1 cellular context compared by ENCODE assay signal in genomic region chrX:88604433-88605221, GRCh38.
TF ChIP-seq lines count a peak whose summit lies in the region.

No MANE protein-coding gene starts in this region.

TF ChIP-seq in HepG2, 621 proteins besides CTCF, POLR2A, EP300 and RAD21 (continued from another document and continues in another):
- TF ChIP-seq CREM (IDR thresholded peaks at IDR 0.05) (peak; percentile 86), CREM (CRISPR knock-in tag; IDR thresholded peaks at IDR 0.05) (no peak), FOXP1 (IDR thresholded peaks at IDR 0.05) (peak; percentile 77), FOXP1 (CRISPR knock-in tag; IDR thresholded peaks at IDR 0.05) (peak; percentile 91), FLYWCH1 (CRISPR knock-in tag; IDR thresholded peaks at IDR 0.05) (no peak), FOXA3 (CRISPR knock-in tag; IDR thresholded peaks at IDR 0.05) (peak; percentile 97), NCOA2 (CRISPR knock-in tag; IDR thresholded peaks at IDR 0.05) (peak; percentile 98), TFAP4 (IDR thresholded peaks at IDR 0.05; ENCODE audit: borderline replicate concordance, low read depth) (peak; percentile 100), ZNF205 (CRISPR knock-in tag; IDR thresholded peaks at IDR 0.05) (0 out of 2 replicates have a peak, but pooled peaks have one; percentile 57), TRIM22 (IDR thresholded peaks at IDR 0.05) (no peak), ZNF670 (CRISPR knock-in tag; IDR thresholded peaks at IDR 0.05; ENCODE audit: borderline replicate concordance) (peak; percentile 87; the same call in 1 of the 2 replicates), SKIL (CRISPR knock-in tag; IDR thresholded peaks at IDR 0.05; ENCODE audit: borderline replicate concordance) (0 out of 2 replicates have a peak, but pooled peaks have one; percentile 14), ZMAT3 (CRISPR knock-in tag; conservative IDR thresholded peaks at IDR 0.05) (0 out of 2 replicates have a peak, but pooled peaks have one; percentile 24), ARNT2 (CRISPR knock-in tag; IDR thresholded peaks at IDR 0.05; ENCODE audit: low read depth) (no peak), ZNF580 (CRISPR knock-in tag; IDR thresholded peaks at IDR 0.05; ENCODE audit: borderline replicate concordance, low read depth) (peak; percentile 67; the same call in 1 of the 2 replicates), HMGXB4 (CRISPR knock-in tag; IDR thresholded peaks at IDR 0.05; ENCODE audit: borderline replicate concordance in 1 of 2, low read depth in 1 of 2) (peak; percentile 22 to 25; a peak in 2 of 4 replicates), MYC (CRISPR knock-in tag; IDR thresholded peaks at IDR 0.05; ENCODE audit: borderline replicate concordance) (peak; percentile 52; the same call in 1 of the 2 replicates), ZNF124 (CRISPR knock-in tag; IDR thresholded peaks at IDR 0.05) (0 out of 2 replicates have a peak, but pooled peaks have one; percentile 41), ZFP91 (CRISPR knock-in tag; IDR thresholded peaks at IDR 0.05; ENCODE audit: borderline replicate concordance) (peak; percentile 68), NR2F1 (CRISPR knock-in tag; IDR thresholded peaks at IDR 0.05) (peak; percentile 64 to 79), ZNF414 (CRISPR knock-in tag; IDR thresholded peaks at IDR 0.05) (peak; percentile 90; the same call in 1 of the 2 replicates), KAT8 (CRISPR knock-in tag; IDR thresholded peaks at IDR 0.05) (peak; percentile 71; the same call in 1 of the 2 replicates), ZNF816 (CRISPR knock-in tag; IDR thresholded peaks at IDR 0.05; ENCODE audit: borderline replicate concordance) (peak; percentile 63; the same call in 1 of the 2 replicates), ZNF501 (CRISPR knock-in tag; IDR thresholded peaks at IDR 0.05) (no peak), ZNF660 (CRISPR knock-in tag; IDR thresholded peaks at IDR 0.05; ENCODE audit: borderline replicate concordance, low read depth) (no peak), BRD4 (CRISPR knock-in tag; IDR thresholded peaks at IDR 0.05) (peak; percentile 31), ZBTB3 (CRISPR knock-in tag; IDR thresholded peaks at IDR 0.05; ENCODE audit: borderline replicate concordance, low read depth) (no peak), ERF (CRISPR knock-in tag; IDR thresholded peaks at IDR 0.05) (peak; percentile 76; the same call in 1 of the 2 replicates), CHCHD3 (CRISPR knock-in tag; IDR thresholded peaks at IDR 0.05) (no peak), ASH2L (IDR thresholded peaks at IDR 0.05; ENCODE audit: insufficient read length, low read depth, low read length) (peak; percentile 85), ZNF256 (CRISPR knock-in tag; conservative IDR thresholded peaks at IDR 0.05) (no peak), DRAP1 (CRISPR knock-in tag; IDR thresholded peaks at IDR 0.05) (peak; percentile 89), ZNF878 (CRISPR knock-in tag; IDR thresholded peaks at IDR 0.05) (peak; percentile 60; the same call in 1 of the 2 replicates), MIXL1 (CRISPR knock-in tag; IDR thresholded peaks at IDR 0.05) (peak; percentile 85; the same call in 1 of the 2 replicates), PBX3 (CRISPR knock-in tag; IDR thresholded peaks at IDR 0.05; ENCODE audit: borderline replicate concordance) (no peak), ATF4 (CRISPR knock-in tag; IDR thresholded peaks at IDR 0.05) (peak in 1 of 2 experiments; percentile 74; a peak in 2 of 4 replicates), HOXA3 (CRISPR knock-in tag; IDR thresholded peaks at IDR 0.05) (peak; percentile 57; the same call in 1 of the 2 replicates), FOXJ3 (CRISPR knock-in tag; IDR thresholded peaks at IDR 0.05; ENCODE audit: borderline replicate concordance) (peak; percentile 89), ZNF609 (CRISPR knock-in tag; IDR thresholded peaks at IDR 0.05; ENCODE audit: borderline replicate concordance) (peak; percentile 89), SCMH1 (CRISPR knock-in tag; IDR thresholded peaks at IDR 0.05; ENCODE audit: borderline replicate concordance) (no peak), ELF3 (CRISPR knock-in tag; IDR thresholded peaks at IDR 0.05) (peak; percentile 93), NR2F2 (IDR thresholded peaks at IDR 0.05; ENCODE audit: borderline replicate concordance, low read depth) (peak; percentile 80), HMGA1 (CRISPR knock-in tag; conservative IDR thresholded peaks at IDR 0.05) (no peak), MIER3 (CRISPR knock-in tag; IDR thresholded peaks at IDR 0.05; ENCODE audit: borderline replicate concordance) (peak; percentile 75; the same call in 1 of the 2 replicates), SOX6 (IDR thresholded peaks at IDR 0.05) (no peak), SOX6 (CRISPR knock-in tag; IDR thresholded peaks at IDR 0.05) (peak; percentile 83), ZSCAN9 (CRISPR knock-in tag; IDR thresholded peaks at IDR 0.05; ENCODE audit: borderline replicate concordance) (peak; percentile 53; the same call in 1 of the 2 replicates), TOPORS (CRISPR knock-in tag; IDR thresholded peaks at IDR 0.05) (0 out of 2 replicates have a peak, but pooled peaks have one; percentile 38)
